In the genomic region with DNA sequence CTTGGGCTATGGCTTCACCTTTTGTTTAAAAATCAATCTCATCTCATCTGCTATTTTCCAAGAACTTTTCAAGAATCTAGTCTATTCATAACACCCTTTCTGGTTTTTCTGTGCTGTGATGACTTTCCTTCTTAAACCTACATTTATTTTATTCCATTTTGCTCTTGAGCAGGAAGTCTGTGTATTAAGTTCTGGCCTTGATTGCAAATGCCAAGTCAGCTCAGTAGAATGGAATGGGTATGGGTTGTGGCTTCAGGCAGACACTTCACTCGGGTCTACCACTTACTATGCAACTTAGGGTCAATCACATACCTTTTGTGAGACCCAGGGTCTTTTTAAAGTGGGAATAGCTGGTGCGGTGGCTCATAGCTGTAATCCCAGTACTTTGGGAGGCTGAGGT, we compare ENCODE assay signal across 20 cellular contexts.
DNase-seq lines count a peak whose midpoint lies in the region; FAIRE-seq and TF ChIP-seq lines count a peak whose summit lies in the region.
"Had no signal": no experiment of that assay in that cellular context is flagged by ENCODE, and none has a peak within 500 bp of the region (broad histone marks: within the 10 kb centered on the region; RNA-seq: fewer than 3 reads in every experiment).

No MANE protein-coding gene starts in this region.

- H2AFZ ChIP-seq in astrocyte (ENCODE audit: low read depth, low read length): no peak overlapping the region

- H3K4me2 ChIP-seq in BLaER1: peak overlapping the region; percentile 46
- H3K4me2 ChIP-seq in astrocyte (ENCODE audit: low read length): no peak overlapping the region
- H3K4me2 ChIP-seq: A549, KMS-11 had no signal

- H3K4me1 ChIP-seq in BLaER1 (no peaks in the 10 kb centered on the region), astrocyte (ENCODE audit: insufficient read depth, low read length) (no peaks in the 10 kb centered on the region)
- H3K4me1 ChIP-seq: A549 had no signal

- no peaks in the 10 kb centered on the region for H3K27me3 ChIP-seq in BLaER1
- no peaks in the 10 kb centered on the region for H3K27me3 ChIP-seq in astrocyte (ENCODE audit: insufficient read depth, low read length)
- H3K27me3 ChIP-seq in dorsolateral prefrontal cortex: no peaks in the 10 kb centered on the region

- peak overlapping the region; percentile 55; the same call in 1 of the 2 replicates for H3K27ac ChIP-seq in BLaER1
- H3K27ac ChIP-seq in astrocyte (ENCODE audit: low read depth, low read length): no peak overlapping the region
- H3K27ac ChIP-seq in temporal lobe (ENCODE audit: low read depth, low read length): peak overlapping the region; percentile 63
- peak overlapping the region in 22 of 59 donors; percentile 5 to 81 (median 62) for H3K27ac ChIP-seq in dorsolateral prefrontal cortex
- H3K27ac ChIP-seq: A549, HL-60, KMS-11 had no signal

- no peak for FAIRE-seq in astrocyte (lab: Jason Lieb, UNC)
- FAIRE-seq: A549, G401.6, GM19239 had no signal

- H4K20me1 ChIP-seq in BLaER1 (no peaks in the 10 kb centered on the region), astrocyte (ENCODE audit: insufficient read depth, low read length) (no peaks in the 10 kb centered on the region)

- DNase-seq in HT1080 (ENCODE audit: low read depth) (peak; percentile 1), astrocyte (ENCODE audit: low read depth) (no peak), OCI-M2 (lab: John Stamatoyannopoulos, UW; ENCODE audit: unreplicated experiment) (no peak), dorsolateral prefrontal cortex (no peak), DMS53 (lab: John Stamatoyannopoulos, UW) (no peak)
- DNase-seq: Calu3; CD8-positive, alpha-beta T cell; DMS153; H7; NCI-H1092 treated with DMSO at 0.1 percent for 48 hours; NCI-H1436 treated with DMSO at 0.1 percent for 48 hours; NCI-H1930; SIG-M5 had no signal

- peak overlapping the region; percentile 88 for H3K27ac Mint-ChIP-seq in astrocyte (ENCODE audit: unreplicated experiment)
- H3K27ac Mint-ChIP-seq: CD8-positive, alpha-beta T cell had no signal

- H3K79me2 ChIP-seq in astrocyte (ENCODE audit: insufficient read depth, low read length): no peaks in the 10 kb centered on the region

- no peak for TF ChIP-seq CTCF in astrocyte (IDR thresholded peaks at IDR 0.05; ENCODE audit: insufficient read depth, low read depth, low read length)
- no peak for TF ChIP-seq CTCF in dorsolateral prefrontal cortex (IDR thresholded peaks at IDR 0.05 in 54 of 56, conservative IDR thresholded peaks at IDR 0.05 in 2 of 56; ENCODE audit: low read depth in 1 of 56, partially characterized antibody in 56 of 56)

- H3K9me3 ChIP-seq in BLaER1 (peaks cover 10% of the 10 kb centered on the region), astrocyte (ENCODE audit: insufficient read depth, low read depth, low read length) (no peaks in the 10 kb centered on the region)
- H3K9me3 ChIP-seq: A549 had no signal

- H3K36me3 ChIP-seq in BLaER1 (no peaks in the 10 kb centered on the region), astrocyte (ENCODE audit: insufficient read depth, low read length) (no peaks in the 10 kb centered on the region)

- H3K36me3 Mint-ChIP-seq in astrocyte (ENCODE audit: low read depth, unreplicated experiment): no peaks in the 10 kb centered on the region
- H3K36me3 Mint-ChIP-seq: CD8-positive, alpha-beta T cell had no signal

- H3K9ac ChIP-seq in BLaER1 (no peak overlapping the region), astrocyte (ENCODE audit: low read length) (no peak overlapping the region)
- H3K9ac ChIP-seq: KMS-11 had no signal

- H3K4me3 Mint-ChIP-seq in astrocyte (ENCODE audit: unreplicated experiment): no peak overlapping the region
- H3K4me3 Mint-ChIP-seq: CD8-positive, alpha-beta T cell had no signal

- H3K9me3 Mint-ChIP-seq in astrocyte (ENCODE audit: unreplicated experiment): peaks cover 6% of the 10 kb centered on the region

- no peaks in the 10 kb centered on the region for H3K27me3 Mint-ChIP-seq in astrocyte (ENCODE audit: low read depth, unreplicated experiment)

- peaks cover 23% of the 10 kb centered on the region for H3K4me1 Mint-ChIP-seq in astrocyte (ENCODE audit: low read depth, unreplicated experiment)

- intact Hi-C loops in dorsolateral prefrontal cortex (cut with DNase I): loop anchor here in 1 of 2 donors (10.0 kb wide), 1 partner anchor 257 kb away; no protein-coding TSS in a partner anchor

- no peak overlapping the region for H3K4me3 ChIP-seq in BLaER1
- no peak overlapping the region for H3K4me3 ChIP-seq in astrocyte (ENCODE audit: insufficient read depth, low read depth, low read length)
- peak overlapping the region in 1 of 59 donors; percentile 29 for H3K4me3 ChIP-seq in dorsolateral prefrontal cortex
- H3K4me3 ChIP-seq: A549 had no signal
